ENCODE assay signal across 1 cellular context in the genomic region with DNA sequence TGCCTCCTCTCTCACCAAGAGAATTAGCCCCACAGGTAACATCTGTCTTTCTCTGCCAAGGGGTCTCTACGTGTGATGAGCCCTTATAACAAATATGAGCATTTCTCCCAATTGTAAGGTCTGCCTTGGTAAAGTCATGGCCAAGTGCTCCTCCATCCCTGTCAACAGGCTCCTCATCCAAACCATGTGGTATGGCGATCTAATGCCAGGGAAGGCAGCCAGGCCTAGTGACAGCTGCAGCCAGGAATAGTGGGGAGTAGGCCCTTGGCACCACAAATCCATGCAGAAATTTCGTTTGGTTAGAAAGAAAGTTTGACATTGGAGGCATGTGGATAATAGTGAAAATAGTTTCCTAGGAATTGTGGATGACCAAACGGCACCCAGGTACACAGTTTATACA.
TF ChIP-seq lines count a peak whose summit lies in the region.

No MANE protein-coding gene starts in this region.

TF ChIP-seq in IMR-90, 13 proteins besides CTCF, POLR2A, EP300 and RAD21 (continued from another document):
- TF ChIP-seq CEBPB (IDR thresholded peaks at IDR 0.05; ENCODE audit: low read depth, low read length) (no peak), MAZ (IDR thresholded peaks at IDR 0.05; ENCODE audit: borderline replicate concordance, low read depth, low read length) (no peak), MXI1 (IDR thresholded peaks at IDR 0.05; ENCODE audit: borderline replicate concordance, low read depth, low read length) (no peak), RCOR1 (IDR thresholded peaks at IDR 0.05; ENCODE audit: insufficient replicate concordance, low read length) (no peak), MAFK (IDR thresholded peaks at IDR 0.05; ENCODE audit: low read depth, low read length) (no peak), NFE2L2 (IDR thresholded peaks at IDR 0.05; ENCODE audit: low read depth, low read length) (no peak), SMC3 (IDR thresholded peaks at IDR 0.05; ENCODE audit: low read depth, low read length) (no peak)
